9 cellular contexts compared by ENCODE assay signal in genomic region chr20:14334306-14334930, GRCh38.
DNase-seq lines count a peak whose midpoint lies in the region; ATAC-seq and TF ChIP-seq lines count a peak whose summit lies in the region.
"Had no signal": no experiment of that assay in that cellular context is flagged by ENCODE, and none has a peak within 500 bp of the region (broad histone marks: within the 10 kb centered on the region; RNA-seq: fewer than 3 reads in every experiment).

No MANE protein-coding gene starts in this region.

- TF ChIP-seq CTCF in C4-2B (conservative IDR thresholded peaks at IDR 0.05), result peak; percentile 50
- TF ChIP-seq CTCF in LNCaP clone FGC (IDR thresholded peaks at IDR 0.05; ENCODE audit: control insufficient read depth, extremely low read depth, insufficient read depth), result peak; percentile 36
- TF ChIP-seq CTCF in VCaP (conservative IDR thresholded peaks at IDR 0.05), result peak; percentile 78

- no peak for ATAC-seq in GM18502 (IDR thresholded peaks at IDR 0.05; ENCODE audit: poor library complexity, unreplicated experiment)
- no peak for ATAC-seq in activated naive CD8-positive, alpha-beta T cell treated with anti-CD3 and anti-CD28 coated beads, Interleukin-2, amount 50 U/mL, for 24 hours
- ATAC-seq in HG02852 (IDR thresholded peaks at IDR 0.05; ENCODE audit: unreplicated experiment), result no peak

- no peak for DNase-seq in LNCaP clone FGC (ENCODE audit: low read depth)
- peak; percentile 54 for DNase-seq in iPS-NIHi7 (ENCODE audit: extremely low spot score)
- DNase-seq in superior temporal gyrus (ENCODE audit: extremely low spot score), result peak; percentile 89
- DNase-seq in activated naive CD8-positive, alpha-beta T cell treated with anti-CD3 and anti-CD28 coated beads, Interleukin-2, amount 50 U/mL, for 24 hours, result no peak
- DNase-seq: left cardiac atrium had no signal

- H3K9me3 Mint-ChIP-seq in activated naive CD8-positive, alpha-beta T cell treated with anti-CD3 and anti-CD28 coated beads, Interleukin-2, amount 50 U/mL, for 24 hours, result no peaks in the 10 kb centered on the region

- H3K4me3 ChIP-seq in LNCaP clone FGC (ENCODE audit: low read depth, low read length), result no peak overlapping the region

- H3K4me1 Mint-ChIP-seq in activated naive CD8-positive, alpha-beta T cell treated with anti-CD3 and anti-CD28 coated beads, Interleukin-2, amount 50 U/mL, for 24 hours, result no peaks in the 10 kb centered on the region

- H3K27me3 Mint-ChIP-seq in activated naive CD8-positive, alpha-beta T cell treated with anti-CD3 and anti-CD28 coated beads, Interleukin-2, amount 50 U/mL, for 24 hours, result no peaks in the 10 kb centered on the region

- no peak overlapping the region for H3K27ac ChIP-seq in C4-2B
- no peak overlapping the region for H3K27ac ChIP-seq in VCaP

- no peaks in the 10 kb centered on the region for H3K36me3 Mint-ChIP-seq in activated naive CD8-positive, alpha-beta T cell treated with anti-CD3 and anti-CD28 coated beads, Interleukin-2, amount 50 U/mL, for 24 hours (ENCODE audit: low read depth)

- no peak overlapping the region for H3K4me3 Mint-ChIP-seq in activated naive CD8-positive, alpha-beta T cell treated with anti-CD3 and anti-CD28 coated beads, Interleukin-2, amount 50 U/mL, for 24 hours

- no peak overlapping the region for H3K27ac Mint-ChIP-seq in activated naive CD8-positive, alpha-beta T cell treated with anti-CD3 and anti-CD28 coated beads, Interleukin-2, amount 50 U/mL, for 24 hours

Comparison
In these comparisons a context has a peak if more than half of its experiments do, and no peak if none do; other contexts are left out.
1. DNase-seq: peak in iPS-NIHi7 (single experiment) and superior temporal gyrus (single experiment); none in LNCaP clone FGC (single experiment) and activated naive CD8-positive, alpha-beta T cell treated with anti-CD3 and anti-CD28 coated beads, Interleukin-2, amount 50 U/mL, for 24 hours (single experiment).
2. Peak in every context shown above with its lines, with median percentiles within 50 percentile points of each other: CTCF ChIP-seq.